In the genomic region with DNA sequence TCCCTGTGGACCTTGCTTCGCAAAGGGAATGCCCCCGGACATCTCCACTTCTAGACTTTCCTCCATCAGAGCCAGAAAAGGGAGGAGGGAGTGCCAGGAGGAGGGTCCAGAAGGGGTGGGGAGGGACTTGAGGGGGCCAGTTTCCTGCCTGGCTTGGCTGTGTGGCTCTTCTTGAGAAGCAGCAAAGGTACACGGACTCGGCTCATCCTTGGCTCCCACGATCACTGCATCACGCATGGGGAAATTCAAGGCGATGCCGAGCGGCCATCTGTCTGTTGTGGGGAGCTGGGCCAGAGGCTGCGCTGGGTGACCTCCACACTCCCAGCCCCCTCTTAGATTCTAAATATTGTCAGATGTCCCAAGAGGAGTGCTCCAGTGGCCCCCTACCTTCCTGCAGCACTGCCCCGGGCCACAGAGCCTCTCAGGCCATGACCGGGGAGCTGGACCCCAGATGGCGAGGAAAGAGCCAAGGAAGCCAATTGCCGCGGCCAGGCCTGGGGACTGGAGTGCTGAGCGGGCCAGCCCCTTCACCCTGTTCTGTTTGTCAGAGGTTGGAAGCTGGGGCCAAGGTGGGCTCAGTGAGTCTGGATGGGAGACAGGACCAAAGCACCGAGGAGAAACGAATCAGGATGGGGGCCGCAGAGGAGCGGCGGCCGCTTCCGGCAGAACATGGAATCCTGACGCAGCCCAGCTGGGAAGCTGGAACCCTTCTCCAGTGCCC, we compare ENCODE assay signal across 1 cellular context.
TF ChIP-seq lines count a peak whose summit lies in the region.

No MANE protein-coding gene starts in this region.

TF ChIP-seq in H1, 55 proteins besides CTCF, POLR2A, EP300 and RAD21 (continued from another document):
- TF ChIP-seq RNF2 (IDR thresholded peaks at IDR 0.05; ENCODE audit: borderline replicate concordance, low read depth, low read length, missing control alignments, poor library complexity, severe bottlenecking): no peak
- no peak for TF ChIP-seq ASH2L (IDR thresholded peaks at IDR 0.05; ENCODE audit: low read length)
- no peak for TF ChIP-seq SAP30 (IDR thresholded peaks at IDR 0.05; ENCODE audit: insufficient read depth, insufficient replicate concordance, low read length)
- no peak for TF ChIP-seq YY1 (IDR thresholded peaks at IDR 0.05; ENCODE audit: low read depth, low read length)
- TF ChIP-seq USF2 (IDR thresholded peaks at IDR 0.05; ENCODE audit: low read length): no peak
- TF ChIP-seq, protein P1, sequence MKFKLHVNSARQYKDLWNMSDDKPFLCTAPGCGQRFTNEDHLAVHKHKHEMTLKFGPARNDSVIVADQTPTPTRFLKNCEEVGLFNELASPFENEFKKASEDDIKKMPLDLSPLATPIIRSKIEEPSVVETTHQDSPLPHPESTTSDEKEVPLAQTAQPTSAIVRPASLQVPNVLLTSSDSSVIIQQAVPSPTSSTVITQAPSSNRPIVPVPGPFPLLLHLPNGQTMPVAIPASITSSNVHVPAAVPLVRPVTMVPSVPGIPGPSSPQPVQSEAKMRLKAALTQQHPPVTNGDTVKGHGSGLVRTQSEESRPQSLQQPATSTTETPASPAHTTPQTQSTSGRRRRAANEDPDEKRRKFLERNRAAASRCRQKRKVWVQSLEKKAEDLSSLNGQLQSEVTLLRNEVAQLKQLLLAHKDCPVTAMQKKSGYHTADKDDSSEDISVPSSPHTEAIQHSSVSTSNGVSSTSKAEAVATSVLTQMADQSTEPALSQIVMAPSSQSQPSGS (IDR thresholded peaks at IDR 0.05; ENCODE audit: low read length): no peak
- TF ChIP-seq KDM4A (IDR thresholded peaks at IDR 0.05; ENCODE audit: low read depth, low read length, severe bottlenecking): no peak
- no peak for TF ChIP-seq SIX5 (IDR thresholded peaks at IDR 0.05; ENCODE audit: low read depth, low read length)
- TF ChIP-seq, protein P2, sequence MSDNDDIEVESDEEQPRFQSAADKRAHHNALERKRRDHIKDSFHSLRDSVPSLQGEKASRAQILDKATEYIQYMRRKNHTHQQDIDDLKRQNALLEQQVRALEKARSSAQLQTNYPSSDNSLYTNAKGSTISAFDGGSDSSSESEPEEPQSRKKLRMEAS (IDR thresholded peaks at IDR 0.05): no peak
- no peak for TF ChIP-seq HDAC2 (IDR thresholded peaks at IDR 0.05; ENCODE audit: borderline replicate concordance in 1 of 2, low read depth in 2 of 2, low read length in 2 of 2)
- no peak for TF ChIP-seq CEBPB (IDR thresholded peaks at IDR 0.05; ENCODE audit: low read depth, low read length)
- no peak for TF ChIP-seq JUND (IDR thresholded peaks at IDR 0.05; ENCODE audit: low read length)
- TF ChIP-seq, protein P3, sequence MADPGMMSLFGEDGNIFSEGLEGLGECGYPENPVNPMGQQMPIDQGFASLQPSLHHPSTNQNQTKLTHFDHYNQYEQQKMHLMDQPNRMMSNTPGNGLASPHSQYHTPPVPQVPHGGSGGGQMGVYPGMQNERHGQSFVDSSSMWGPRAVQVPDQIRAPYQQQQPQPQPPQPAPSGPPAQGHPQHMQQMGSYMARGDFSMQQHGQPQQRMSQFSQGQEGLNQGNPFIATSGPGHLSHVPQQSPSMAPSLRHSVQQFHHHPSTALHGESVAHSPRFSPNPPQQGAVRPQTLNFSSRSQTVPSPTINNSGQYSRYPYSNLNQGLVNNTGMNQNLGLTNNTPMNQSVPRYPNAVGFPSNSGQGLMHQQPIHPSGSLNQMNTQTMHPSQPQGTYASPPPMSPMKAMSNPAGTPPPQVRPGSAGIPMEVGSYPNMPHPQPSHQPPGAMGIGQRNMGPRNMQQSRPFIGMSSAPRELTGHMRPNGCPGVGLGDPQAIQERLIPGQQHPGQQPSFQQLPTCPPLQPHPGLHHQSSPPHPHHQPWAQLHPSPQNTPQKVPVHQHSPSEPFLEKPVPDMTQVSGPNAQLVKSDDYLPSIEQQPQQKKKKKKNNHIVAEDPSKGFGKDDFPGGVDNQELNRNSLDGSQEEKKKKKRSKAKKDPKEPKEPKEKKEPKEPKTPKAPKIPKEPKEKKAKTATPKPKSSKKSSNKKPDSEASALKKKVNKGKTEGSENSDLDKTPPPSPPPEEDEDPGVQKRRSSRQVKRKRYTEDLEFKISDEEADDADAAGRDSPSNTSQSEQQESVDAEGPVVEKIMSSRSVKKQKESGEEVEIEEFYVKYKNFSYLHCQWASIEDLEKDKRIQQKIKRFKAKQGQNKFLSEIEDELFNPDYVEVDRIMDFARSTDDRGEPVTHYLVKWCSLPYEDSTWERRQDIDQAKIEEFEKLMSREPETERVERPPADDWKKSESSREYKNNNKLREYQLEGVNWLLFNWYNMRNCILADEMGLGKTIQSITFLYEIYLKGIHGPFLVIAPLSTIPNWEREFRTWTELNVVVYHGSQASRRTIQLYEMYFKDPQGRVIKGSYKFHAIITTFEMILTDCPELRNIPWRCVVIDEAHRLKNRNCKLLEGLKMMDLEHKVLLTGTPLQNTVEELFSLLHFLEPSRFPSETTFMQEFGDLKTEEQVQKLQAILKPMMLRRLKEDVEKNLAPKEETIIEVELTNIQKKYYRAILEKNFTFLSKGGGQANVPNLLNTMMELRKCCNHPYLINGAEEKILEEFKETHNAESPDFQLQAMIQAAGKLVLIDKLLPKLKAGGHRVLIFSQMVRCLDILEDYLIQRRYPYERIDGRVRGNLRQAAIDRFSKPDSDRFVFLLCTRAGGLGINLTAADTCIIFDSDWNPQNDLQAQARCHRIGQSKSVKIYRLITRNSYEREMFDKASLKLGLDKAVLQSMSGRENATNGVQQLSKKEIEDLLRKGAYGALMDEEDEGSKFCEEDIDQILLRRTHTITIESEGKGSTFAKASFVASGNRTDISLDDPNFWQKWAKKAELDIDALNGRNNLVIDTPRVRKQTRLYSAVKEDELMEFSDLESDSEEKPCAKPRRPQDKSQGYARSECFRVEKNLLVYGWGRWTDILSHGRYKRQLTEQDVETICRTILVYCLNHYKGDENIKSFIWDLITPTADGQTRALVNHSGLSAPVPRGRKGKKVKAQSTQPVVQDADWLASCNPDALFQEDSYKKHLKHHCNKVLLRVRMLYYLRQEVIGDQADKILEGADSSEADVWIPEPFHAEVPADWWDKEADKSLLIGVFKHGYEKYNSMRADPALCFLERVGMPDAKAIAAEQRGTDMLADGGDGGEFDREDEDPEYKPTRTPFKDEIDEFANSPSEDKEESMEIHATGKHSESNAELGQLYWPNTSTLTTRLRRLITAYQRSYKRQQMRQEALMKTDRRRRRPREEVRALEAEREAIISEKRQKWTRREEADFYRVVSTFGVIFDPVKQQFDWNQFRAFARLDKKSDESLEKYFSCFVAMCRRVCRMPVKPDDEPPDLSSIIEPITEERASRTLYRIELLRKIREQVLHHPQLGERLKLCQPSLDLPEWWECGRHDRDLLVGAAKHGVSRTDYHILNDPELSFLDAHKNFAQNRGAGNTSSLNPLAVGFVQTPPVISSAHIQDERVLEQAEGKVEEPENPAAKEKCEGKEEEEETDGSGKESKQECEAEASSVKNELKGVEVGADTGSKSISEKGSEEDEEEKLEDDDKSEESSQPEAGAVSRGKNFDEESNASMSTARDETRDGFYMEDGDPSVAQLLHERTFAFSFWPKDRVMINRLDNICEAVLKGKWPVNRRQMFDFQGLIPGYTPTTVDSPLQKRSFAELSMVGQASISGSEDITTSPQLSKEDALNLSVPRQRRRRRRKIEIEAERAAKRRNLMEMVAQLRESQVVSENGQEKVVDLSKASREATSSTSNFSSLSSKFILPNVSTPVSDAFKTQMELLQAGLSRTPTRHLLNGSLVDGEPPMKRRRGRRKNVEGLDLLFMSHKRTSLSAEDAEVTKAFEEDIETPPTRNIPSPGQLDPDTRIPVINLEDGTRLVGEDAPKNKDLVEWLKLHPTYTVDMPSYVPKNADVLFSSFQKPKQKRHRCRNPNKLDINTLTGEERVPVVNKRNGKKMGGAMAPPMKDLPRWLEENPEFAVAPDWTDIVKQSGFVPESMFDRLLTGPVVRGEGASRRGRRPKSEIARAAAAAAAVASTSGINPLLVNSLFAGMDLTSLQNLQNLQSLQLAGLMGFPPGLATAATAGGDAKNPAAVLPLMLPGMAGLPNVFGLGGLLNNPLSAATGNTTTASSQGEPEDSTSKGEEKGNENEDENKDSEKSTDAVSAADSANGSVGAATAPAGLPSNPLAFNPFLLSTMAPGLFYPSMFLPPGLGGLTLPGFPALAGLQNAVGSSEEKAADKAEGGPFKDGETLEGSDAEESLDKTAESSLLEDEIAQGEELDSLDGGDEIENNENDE (IDR thresholded peaks at IDR 0.05; ENCODE audit: insufficient replicate concordance, low read length): no peak
